In genomic region chr1:96721053-96721381, GRCh38 we compare ENCODE assay signal across 8 cellular contexts. TPM values are rescaled to one million over a fixed set of nuclear protein-coding genes. Genes with fewer than 3 reads are reported as not detected.
DNase-seq lines count a peak whose midpoint lies in the region; ATAC-seq, FAIRE-seq and TF ChIP-seq lines count a peak whose summit lies in the region.

No MANE protein-coding gene starts in this region.

- 39% methylated on average over 4 of the region's 4 CpGs for WGBS in A549 (ENCODE audit: missing lambda C conversion rate)
- 13 to 33% methylated on average over 4 of the region's 4 CpGs for WGBS in body of pancreas, 2 donors

- no peak for FAIRE-seq in A549 (lab: Jason Lieb, UNC)

- POLR2A ChIA-PET in A549 (lab: Yijun Ruan, JAX) = no interaction called here
- POLR2A ChIA-PET in GM10248 (lab: Yijun Ruan, JAX) = no interaction called here

- no peak for TF ChIP-seq POLR2A in A549 (IDR thresholded peaks at IDR 0.05; ENCODE audit: low read length)
- no peak for TF ChIP-seq POLR2A in body of pancreas (IDR thresholded peaks at IDR 0.05)

- no peak for TF ChIP-seq EP300 in A549 (IDR thresholded peaks at IDR 0.05)

- H3K36me3 ChIP-seq in body of pancreas (replicated peaks in 1 of 2; ENCODE audit: insufficient read depth in 1 of 2, low read depth in 2 of 2) = no peaks in the 10 kb centered on the region

- H3K4me1 ChIP-seq in A549 (peaks cover 6% of the 10 kb centered on the region; the same call in 2 of the 3 replicates), body of pancreas (peaks cover 11% of the 10 kb centered on the region)

- no peaks in the 10 kb centered on the region for H3K27me3 ChIP-seq in body of pancreas

- DNase-seq in A549 (ENCODE audit: low read depth in 1 of 2, low spot score in 1 of 2) = no peak
- no peak for DNase-seq in body of pancreas
- DNase-seq in midbrain (lab: John Stamatoyannopoulos, UW) = peak; percentile 59
- no peak for DNase-seq in HuH-7 (ENCODE audit: low spot score)
- DNase-seq in GM19238 (ENCODE audit: insufficient read length, low spot score) = no peak
- DNase-seq in GM10248 (ENCODE audit: extremely low spot score) = no peak

- H3K9me3 ChIP-seq in A549 (no peaks in the 10 kb centered on the region), body of pancreas (no peaks in the 10 kb centered on the region)

- H3K4me2 ChIP-seq in A549 = peak overlapping the region; percentile 83

- TF ChIP-seq CTCF in A549 (IDR thresholded peaks at IDR 0.05) (no peak), body of pancreas (IDR thresholded peaks at IDR 0.05) (no peak), GM10248 (IDR thresholded peaks at IDR 0.05; ENCODE audit: control extremely low read depth, extremely low read depth, low read depth, missing control alignments) (no peak)

- intact Hi-C loops in body of pancreas (cut with DNase I) = no loop called here

- CTCF ChIA-PET in A549 (lab: Yijun Ruan, JAX) = no interaction called here
- CTCF ChIA-PET in GM10248 (lab: Yijun Ruan, JAX) = interaction anchor here (1.5 kb wide), 1 partner anchor 12 kb away, joined by 3 read pairs; no protein-coding TSS in a partner anchor

- TF ChIP-seq RAD21 in A549 (conservative IDR thresholded peaks at IDR 0.05 in 1 of 2, IDR thresholded peaks at IDR 0.05 in 1 of 2) = no peak

- H3K4me3 ChIP-seq in A549 = peak overlapping the region; percentile 98
- peak overlapping the region; percentile 5 to 35 for H3K4me3 ChIP-seq in body of pancreas

- H3K27ac ChIP-seq in A549 (peak overlapping the region; percentile 97 to 98), body of pancreas (peak overlapping the region; percentile 68 to 90 (median 87))

- ATAC-seq in A549 = peak in 1 of 2 experiments; percentile 9; a peak in 2 of 6 replicates
- ATAC-seq in GM19351 (IDR thresholded peaks at IDR 0.05; ENCODE audit: unreplicated experiment) = peak; percentile 10
- peak; percentile 4 for ATAC-seq in HG03520 (IDR thresholded peaks at IDR 0.05; ENCODE audit: unreplicated experiment)
- ATAC-seq in body of pancreas = no peak

TF ChIP-seq in A549, 52 proteins besides CTCF, POLR2A, EP300 and RAD21:
- no peak for TF ChIP-seq HOXA7 (CRISPR knock-in tag; IDR thresholded peaks at IDR 0.05)
- no peak for TF ChIP-seq SREBF2 (IDR thresholded peaks at IDR 0.05)
- TF ChIP-seq EHMT2 (IDR thresholded peaks at IDR 0.05; ENCODE audit: low read depth) = no peak
- TF ChIP-seq BCL3 (IDR thresholded peaks at IDR 0.05) = no peak
- TF ChIP-seq PHF8 (IDR thresholded peaks at IDR 0.05; ENCODE audit: borderline replicate concordance, low read depth) = no peak
- TF ChIP-seq RFX5 (IDR thresholded peaks at IDR 0.05) = no peak
- TF ChIP-seq HOXB5 (CRISPR knock-in tag; IDR thresholded peaks at IDR 0.05) = no peak
- TF ChIP-seq RNF2 (IDR thresholded peaks at IDR 0.05; ENCODE audit: borderline replicate concordance, low read depth) = no peak
- TF ChIP-seq POLR2AphosphoS2 (conservative IDR thresholded peaks at IDR 0.05; ENCODE audit: low read length) = no peak
- no peak for TF ChIP-seq E2F6 (IDR thresholded peaks at IDR 0.05; ENCODE audit: borderline replicate concordance, low read depth)
- no peak for TF ChIP-seq KDM1A (IDR thresholded peaks at IDR 0.05; ENCODE audit: low read depth)
- TF ChIP-seq JUNB (IDR thresholded peaks at IDR 0.05) = no peak
- TF ChIP-seq NPAS2 (CRISPR knock-in tag; IDR thresholded peaks at IDR 0.05; ENCODE audit: borderline replicate concordance) = no peak
- TF ChIP-seq FOXS1 (CRISPR knock-in tag; IDR thresholded peaks at IDR 0.05) = no peak
- no peak for TF ChIP-seq SMC3 (IDR thresholded peaks at IDR 0.05)
- TF ChIP-seq HES2 (IDR thresholded peaks at IDR 0.05) = no peak
- no peak for TF ChIP-seq ATOH8 (CRISPR knock-in tag; IDR thresholded peaks at IDR 0.05; ENCODE audit: low read depth)
TF ChIP-seq in A549: peak in this region for 0.

RNA-seq across cellular contexts. Expression of gene PTBP2, which starts 0.6 kb away (rescaled TPM):
- 18.3 and 20.2 TPM in 2 replicates for polyA plus RNA-seq in A549 (2011; rRNA removed)
- 3.5 and 4.7 TPM in 2 replicates for polyA plus RNA-seq in A549 (2012; cell fraction: cytosol; rRNA removed)
- 6.0 and 7.7 TPM in 2 replicates for polyA plus RNA-seq in A549 (2012; cell fraction: nucleus; rRNA removed)
- polyA plus RNA-seq in A549 (2017; fragmentation: RNase III; extraction: RNeasy Plus Mini Kit Qiagen cat#74134 plus additional on column Dnase treatment) = 6.1 to 9.3 TPM (median 7.7 TPM) in 3 replicates
- 16.4 and 17.7 TPM in 2 replicates for polyA minus RNA-seq in A549 (2011; rRNA and poly(A)+ RNA removed)
- 10 to 100 TPM in 1 of 2 donors, 1 to 10 TPM in 1; 5.9 to 15.3 TPM for total RNA-seq in body of pancreas
